ENCODE assay signal across 9 cellular contexts in genomic region chr17:81821603-81822311, GRCh38. TPM values are rescaled to one million over a fixed set of nuclear protein-coding genes. Genes with fewer than 3 reads are reported as not detected.
DNase-seq lines count a peak whose midpoint lies in the region; ATAC-seq and TF ChIP-seq lines count a peak whose summit lies in the region.
"Had no signal": no experiment of that assay in that cellular context is flagged by ENCODE, and none has a peak within 500 bp of the region (broad histone marks: within the 10 kb centered on the region; RNA-seq: fewer than 3 reads in every experiment).

No MANE protein-coding gene starts in this region.

- no peaks in the 10 kb centered on the region for H3K9me3 Mint-ChIP-seq in stimulated activated memory B cell treated with anti-CD40 and anti-IgM and Interleukin-4, amounts not matched to agents 10 μg/mL and 1 μg/mL and 100 μg/mL, for 72 hours

- H3K9me3 ChIP-seq in SJSA1 (replicated peaks) (no peaks in the 10 kb centered on the region; the same call in 1 of the 2 replicates), muscle layer of duodenum (ENCODE audit: control insufficient read depth in 1 of 2, low read length in 2 of 2) (no peaks in the 10 kb centered on the region)

- H3K36me3 Mint-ChIP-seq in stimulated activated memory B cell treated with anti-CD40 and anti-IgM and Interleukin-4, amounts not matched to agents 10 μg/mL and 1 μg/mL and 100 μg/mL, for 72 hours: peaks cover 15% of the 10 kb centered on the region

- H3K27me3 ChIP-seq in SJSA1 (replicated peaks) (0 out of 2 replicates have a peak, but pooled peaks cover 4% of the 10 kb centered on the region), muscle layer of duodenum (ENCODE audit: low read depth, low read length) (no peaks in the 10 kb centered on the region)

- H3K4me3 ChIP-seq in SJSA1 (no peak overlapping the region), epithelial cell of esophagus (ENCODE audit: low read length) (no peak overlapping the region), muscle layer of duodenum (ENCODE audit: low read depth in 1 of 2, low read length in 2 of 2) (peak overlapping the region in 1 of 2 donors; percentile 7)

- H3K4me1 ChIP-seq in SJSA1 (replicated peaks): peaks cover 21% of the 10 kb centered on the region
- peaks cover 4 to 11% of the 10 kb centered on the region in 2 donors for H3K4me1 ChIP-seq in muscle layer of duodenum (ENCODE audit: control insufficient read depth in 1 of 2, insufficient read depth in 2 of 2, low read length in 2 of 2)

- no peak overlapping the region for H3K4me3 Mint-ChIP-seq in stimulated activated memory B cell treated with anti-CD40 and anti-IgM and Interleukin-4, amounts not matched to agents 10 μg/mL and 1 μg/mL and 100 μg/mL, for 72 hours

- peaks cover 23% of the 10 kb centered on the region for H3K36me3 ChIP-seq in SJSA1
- H3K36me3 ChIP-seq in muscle layer of duodenum (ENCODE audit: control insufficient read depth in 1 of 2, insufficient read depth in 2 of 2, low read length in 2 of 2): peaks cover 0 to 20% of the 10 kb centered on the region in 2 donors

- no peak for ATAC-seq in stimulated activated memory B cell treated with anti-CD40 and anti-IgM and Interleukin-4, amounts not matched to agents 10 μg/mL and 1 μg/mL and 100 μg/mL, for 72 hours

- DNase-seq in D341Med (ENCODE audit: low spot score) (peak; percentile 99), KBM-7 (peak; percentile 92), SJSA1 (ENCODE audit: low read depth in 1 of 2, low spot score in 2 of 2) (peak; percentile 87 to 94), epithelial cell of esophagus (ENCODE audit: low read depth) (peak; percentile 77), NAMALWA (ENCODE audit: low spot score) (no peak)
- no peak for DNase-seq in effector CD4-positive, alpha-beta T cell

- H3K27ac Mint-ChIP-seq in stimulated activated memory B cell treated with anti-CD40 and anti-IgM and Interleukin-4, amounts not matched to agents 10 μg/mL and 1 μg/mL and 100 μg/mL, for 72 hours: no peak overlapping the region

- H3K27me3 Mint-ChIP-seq in stimulated activated memory B cell treated with anti-CD40 and anti-IgM and Interleukin-4, amounts not matched to agents 10 μg/mL and 1 μg/mL and 100 μg/mL, for 72 hours: peaks cover 15% of the 10 kb centered on the region

- in situ Hi-C loops in KBM-7 (cut with MboI; ENCODE audit: low pct_unique_long_range_greater_than_20kb, low sequenced_read_pairs): no loop called here

- TF ChIP-seq CTCF in epithelial cell of esophagus (IDR thresholded peaks at IDR 0.05; ENCODE audit: insufficient read depth, low read depth, low read length, missing control alignments): peak; percentile 72

- peak overlapping the region; percentile 9 for H3K27ac ChIP-seq in SJSA1
- peak overlapping the region; percentile 87 for H3K27ac ChIP-seq in muscle layer of duodenum (ENCODE audit: low read length)
- H3K27ac ChIP-seq: KMS-11 had no signal

- H3K4me1 Mint-ChIP-seq in stimulated activated memory B cell treated with anti-CD40 and anti-IgM and Interleukin-4, amounts not matched to agents 10 μg/mL and 1 μg/mL and 100 μg/mL, for 72 hours: peaks cover 8% of the 10 kb centered on the region

RNA-seq across cellular contexts. Expression of gene MCRIP1, which starts 11.3 kb away (rescaled TPM):
- 154 and 180 TPM in 2 replicates for total RNA-seq in SJSA1 (2014; rRNA removed; shearing (Covaris generic))

RNA-seq across cellular contexts. Expression of gene PPP1R27, which starts 13.1 kb away (rescaled TPM):
- not detected in 2 replicates for total RNA-seq in SJSA1 (2014; rRNA removed; shearing (Covaris generic))

RNA-seq across cellular contexts. Expression of gene GCGR, which starts 17.8 kb away (rescaled TPM):
- not detected in 2 replicates for total RNA-seq in SJSA1 (2014; rRNA removed; shearing (Covaris generic))

RNA-seq across cellular contexts. Expression of gene P4HB, which starts 38.6 kb away (rescaled TPM):
- 1,635 and 2,300 TPM in 2 replicates for total RNA-seq in SJSA1 (2014; rRNA removed; shearing (Covaris generic))

RNA-seq across cellular contexts. Expression of gene ARHGDIA, which starts 49.4 kb away (rescaled TPM):
- 276 and 304 TPM in 2 replicates for total RNA-seq in SJSA1 (2014; rRNA removed; shearing (Covaris generic))

Comparison
In these comparisons a context has a peak if more than half of its experiments do, and no peak if none do; other contexts are left out.
1. DNase-seq: peak in D341Med (single experiment), KBM-7 (single experiment), SJSA1 (2 of 2) and epithelial cell of esophagus (single experiment); none in effector CD4-positive, alpha-beta T cell (single experiment) and NAMALWA (single experiment).